Comparison of ENCODE assay signal across 9 cellular contexts in the genomic region with DNA sequence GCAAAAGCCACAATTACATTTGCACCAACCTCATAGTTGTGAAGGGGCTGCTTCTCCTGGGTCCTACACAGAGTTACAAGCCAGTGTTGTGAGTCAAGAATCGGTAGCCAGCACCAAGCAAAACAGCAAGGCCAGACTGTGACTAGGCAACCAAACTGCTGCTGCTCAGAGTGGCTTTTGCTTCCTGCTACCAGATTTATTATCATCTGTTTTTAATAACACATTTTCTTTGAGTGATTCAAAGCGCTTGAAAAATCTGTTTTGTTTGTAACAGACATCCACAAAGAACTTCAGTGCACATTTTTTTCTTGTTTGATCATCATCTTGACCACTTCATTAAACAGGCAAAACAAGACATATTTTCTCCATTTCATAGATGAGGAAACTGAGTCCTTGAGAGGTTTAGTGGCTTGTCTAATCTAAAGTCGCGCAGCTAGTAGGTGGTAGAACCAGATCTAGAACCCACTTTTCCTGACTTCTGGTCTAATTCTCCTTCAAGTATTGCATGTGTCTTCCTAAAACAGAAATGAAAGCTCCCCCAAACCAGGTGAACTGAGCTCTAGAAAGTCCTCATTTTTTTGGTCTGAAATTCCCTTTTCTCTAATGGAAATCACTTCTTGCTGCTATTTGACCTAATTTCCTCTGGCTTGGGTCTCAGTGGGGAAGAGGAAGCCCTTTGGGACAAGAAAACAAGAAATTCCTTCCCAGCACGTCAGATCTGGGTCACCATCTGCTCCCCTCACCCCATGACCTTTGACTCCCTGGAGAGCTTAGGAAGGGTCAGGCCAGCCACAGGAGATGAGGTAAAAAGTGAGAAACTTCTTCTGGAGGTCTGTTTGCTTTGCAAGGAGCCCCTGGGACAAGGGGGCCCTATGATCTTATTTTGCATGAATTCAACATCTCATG. TPM values are rescaled to one million over a fixed set of nuclear protein-coding genes. Genes with fewer than 3 reads are reported as not detected.
DNase-seq lines count a peak whose midpoint lies in the region; ATAC-seq and TF ChIP-seq lines count a peak whose summit lies in the region.
"Had no signal": no experiment of that assay in that cellular context is flagged by ENCODE, and none has a peak within 500 bp of the region (broad histone marks: within the 10 kb centered on the region; RNA-seq: fewer than 3 reads in every experiment).

No MANE protein-coding gene starts in this region.

- no peaks in the 10 kb centered on the region for H3K9me3 ChIP-seq in transverse colon

- no peak overlapping the region for H3K4me3 ChIP-seq in transverse colon

- H3K27me3 ChIP-seq in transverse colon = no peaks in the 10 kb centered on the region

- peak overlapping the region in 2 of 4 donors; percentile 31 to 44 for H3K27ac ChIP-seq in transverse colon

- no peaks in the 10 kb centered on the region for H3K4me1 ChIP-seq in transverse colon

- no peak overlapping the region for H3K27ac Mint-ChIP-seq in WTC11

- peaks cover 30% of the 10 kb centered on the region for H3K4me1 Mint-ChIP-seq in WTC11

- intact Hi-C loops in Right ventricle myocardium superior (cut with DNase I) (no loop called here), transverse colon (cut with DNase I; ENCODE audit: low total_unique reads) (no loop called here)

- ATAC-seq in WTC11 (no peak; the same call in 1 of the 2 replicates), Right ventricle myocardium superior (ENCODE audit: poor library complexity) (peak; percentile 70)

- H3K4me3 Mint-ChIP-seq in WTC11 = no peak overlapping the region

- DNase-seq in Caki2 (ENCODE audit: low read depth) (peak; percentile 9), WTC11 (ENCODE audit: low spot score) (no peak), Right ventricle myocardium superior (no peak), retina (peak; percentile 39), SW480 (ENCODE audit: low spot score) (no peak), transverse colon (no peak), 8988T (no peak)
- no peak for DNase-seq in activated CD4-positive, CD25-positive, alpha-beta regulatory T cell treated with anti-CD3 and anti-CD28 coated beads, Interleukin-2, amount 50 U/mL, for 72 hours
- DNase-seq: erythroblast had no signal

- no peak for TF ChIP-seq EP300 in transverse colon (IDR thresholded peaks at IDR 0.05; ENCODE audit: low read depth)

- POLR2A ChIA-PET in WTC11 (lab: Charles Lee) = no interaction called here

- H3K27me3 Mint-ChIP-seq in WTC11 (ENCODE audit: low read depth) = no peaks in the 10 kb centered on the region

- TF ChIP-seq POLR2A in transverse colon (IDR thresholded peaks at IDR 0.05) = no peak

- H3K9me3 Mint-ChIP-seq in WTC11 = peaks cover 4% of the 10 kb centered on the region

- TF ChIP-seq CTCF in WTC11 (IDR thresholded peaks at IDR 0.05) = no peak
- TF ChIP-seq CTCF in transverse colon (IDR thresholded peaks at IDR 0.05) = no peak

- CTCF ChIA-PET in WTC11 (lab: Charles Lee) = interaction anchor here (0.7 to 1.2 kb wide), 2 partner anchors 36 to 201 kb away, joined by 3 to 7 read pairs; no protein-coding TSS in a partner anchor

- 42 to 68% methylated on average over 4 to 5 of the region's 5 CpGs for WGBS in transverse colon (ENCODE audit: low coverage in 1 of 2), 2 donors

- in situ Hi-C loops in Caki2 (cut with HindIII; ENCODE audit: low pct_unique_long_range_greater_than_20kb, low sequenced_read_pairs) (no loop called here), transverse colon (cut with MboI; ENCODE audit: low pct_ligation_motif_present in 1 of 4, low pct_unique_long_range_greater_than_20kb in 1 of 4, low sequenced_read_pairs in 3 of 4) (no loop called here)

- no peaks in the 10 kb centered on the region for H3K36me3 ChIP-seq in transverse colon

- H3K36me3 Mint-ChIP-seq in WTC11 = no peaks in the 10 kb centered on the region

TF ChIP-seq in WTC11, 78 proteins besides CTCF, POLR2A, EP300 and RAD21:
- TF ChIP-seq MYBL2 (CRISPR knock-in tag; IDR thresholded peaks at IDR 0.05) = no peak
- TF ChIP-seq, protein P1, sequence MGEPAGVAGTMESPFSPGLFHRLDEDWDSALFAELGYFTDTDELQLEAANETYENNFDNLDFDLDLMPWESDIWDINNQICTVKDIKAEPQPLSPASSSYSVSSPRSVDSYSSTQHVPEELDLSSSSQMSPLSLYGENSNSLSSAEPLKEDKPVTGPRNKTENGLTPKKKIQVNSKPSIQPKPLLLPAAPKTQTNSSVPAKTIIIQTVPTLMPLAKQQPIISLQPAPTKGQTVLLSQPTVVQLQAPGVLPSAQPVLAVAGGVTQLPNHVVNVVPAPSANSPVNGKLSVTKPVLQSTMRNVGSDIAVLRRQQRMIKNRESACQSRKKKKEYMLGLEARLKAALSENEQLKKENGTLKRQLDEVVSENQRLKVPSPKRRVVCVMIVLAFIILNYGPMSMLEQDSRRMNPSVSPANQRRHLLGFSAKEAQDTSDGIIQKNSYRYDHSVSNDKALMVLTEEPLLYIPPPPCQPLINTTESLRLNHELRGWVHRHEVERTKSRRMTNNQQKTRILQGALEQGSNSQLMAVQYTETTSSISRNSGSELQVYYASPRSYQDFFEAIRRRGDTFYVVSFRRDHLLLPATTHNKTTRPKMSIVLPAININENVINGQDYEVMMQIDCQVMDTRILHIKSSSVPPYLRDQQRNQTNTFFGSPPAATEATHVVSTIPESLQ (CRISPR knock-in tag; IDR thresholded peaks at IDR 0.05) = no peak
- TF ChIP-seq, protein P2, sequence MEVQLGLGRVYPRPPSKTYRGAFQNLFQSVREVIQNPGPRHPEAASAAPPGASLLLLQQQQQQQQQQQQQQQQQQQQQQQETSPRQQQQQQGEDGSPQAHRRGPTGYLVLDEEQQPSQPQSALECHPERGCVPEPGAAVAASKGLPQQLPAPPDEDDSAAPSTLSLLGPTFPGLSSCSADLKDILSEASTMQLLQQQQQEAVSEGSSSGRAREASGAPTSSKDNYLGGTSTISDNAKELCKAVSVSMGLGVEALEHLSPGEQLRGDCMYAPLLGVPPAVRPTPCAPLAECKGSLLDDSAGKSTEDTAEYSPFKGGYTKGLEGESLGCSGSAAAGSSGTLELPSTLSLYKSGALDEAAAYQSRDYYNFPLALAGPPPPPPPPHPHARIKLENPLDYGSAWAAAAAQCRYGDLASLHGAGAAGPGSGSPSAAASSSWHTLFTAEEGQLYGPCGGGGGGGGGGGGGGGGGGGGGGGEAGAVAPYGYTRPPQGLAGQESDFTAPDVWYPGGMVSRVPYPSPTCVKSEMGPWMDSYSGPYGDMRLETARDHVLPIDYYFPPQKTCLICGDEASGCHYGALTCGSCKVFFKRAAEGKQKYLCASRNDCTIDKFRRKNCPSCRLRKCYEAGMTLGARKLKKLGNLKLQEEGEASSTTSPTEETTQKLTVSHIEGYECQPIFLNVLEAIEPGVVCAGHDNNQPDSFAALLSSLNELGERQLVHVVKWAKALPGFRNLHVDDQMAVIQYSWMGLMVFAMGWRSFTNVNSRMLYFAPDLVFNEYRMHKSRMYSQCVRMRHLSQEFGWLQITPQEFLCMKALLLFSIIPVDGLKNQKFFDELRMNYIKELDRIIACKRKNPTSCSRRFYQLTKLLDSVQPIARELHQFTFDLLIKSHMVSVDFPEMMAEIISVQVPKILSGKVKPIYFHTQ (CRISPR knock-in tag; IDR thresholded peaks at IDR 0.05) = no peak
- peak; percentile 58; the same call in 1 of the 2 replicates for TF ChIP-seq ZNF423 (CRISPR knock-in tag; IDR thresholded peaks at IDR 0.05)
- TF ChIP-seq HMGA2 (CRISPR knock-in tag; IDR thresholded peaks at IDR 0.05) = no peak
- TF ChIP-seq FOXP1 (CRISPR knock-in tag; IDR thresholded peaks at IDR 0.05; ENCODE audit: borderline replicate concordance) = no peak

RNA-seq across cellular contexts. Expression of a gene that starts 39.9 kb away (rescaled TPM):
- total RNA-seq in Caki2 (2014; rRNA removed; shearing (Covaris generic); ENCODE audit: low replicate concordance) = 30.4 and 39.0 TPM in 2 replicates
- total RNA-seq in WTC11 (2021) (49.4 to 55.5 TPM (median 52.1 TPM) in 3 replicates), Right ventricle myocardium superior (74.8 TPM), transverse colon (10 to 100 TPM; 26.2 to 55.9 (median 46.2) TPM)

RNA-seq across cellular contexts. Expression of a gene that starts 40.0 kb away (rescaled TPM):
- total RNA-seq in Caki2 (2014; rRNA removed; shearing (Covaris generic); ENCODE audit: low replicate concordance) = 0.30 and 4.1 TPM in 2 replicates
- total RNA-seq in WTC11 (2021) (1.9 to 2.4 TPM (median 2.1 TPM) in 3 replicates), Right ventricle myocardium superior (0.40 TPM), transverse colon (1 to 10 TPM in 1 of 4 donors, under 1 TPM in 2, not detected in 1; 0.27 to 3.0 (median 0.32) TPM)

Comparison
In these comparisons a context has a peak if more than half of its experiments do, and no peak if none do; other contexts are left out.
1. DNase-seq: peak in Caki2 (single experiment) and retina (single experiment); none in WTC11 (single experiment), Right ventricle myocardium superior (single experiment), SW480 (single experiment), transverse colon (single experiment), activated CD4-positive, CD25-positive, alpha-beta regulatory T cell treated with anti-CD3 and anti-CD28 coated beads, Interleukin-2, amount 50 U/mL, for 72 hours (single experiment) and 8988T (single experiment).